1 cellular context compared by ENCODE assay signal in genomic region chr6:167789358-167789757, GRCh38.
TF ChIP-seq lines count a peak whose summit lies in the region.

No MANE protein-coding gene starts in this region.

TF ChIP-seq in HepG2, 621 proteins besides CTCF, POLR2A, EP300 and RAD21 (continued from another document):
- TF ChIP-seq ZBTB40 (IDR thresholded peaks at IDR 0.05) (no peak), ZBTB40 (CRISPR knock-in tag; IDR thresholded peaks at IDR 0.05) (no peak), KDM1A (CRISPR knock-in tag; IDR thresholded peaks at IDR 0.05) (no peak), RARA (CRISPR knock-in tag; IDR thresholded peaks at IDR 0.05) (peak; percentile 62; the same call in 1 of the 2 replicates), NBN (conservative IDR thresholded peaks at IDR 0.05) (no peak), ATF4 (CRISPR knock-in tag; IDR thresholded peaks at IDR 0.05) (no peak), MLLT10 (CRISPR knock-in tag; IDR thresholded peaks at IDR 0.05) (no peak), MAFK (conservative IDR thresholded peaks at IDR 0.05 in 1 of 2, IDR thresholded peaks at IDR 0.05 in 1 of 2; ENCODE audit: low read length in 2 of 2) (no peak), PRDM10 (CRISPR knock-in tag; IDR thresholded peaks at IDR 0.05; ENCODE audit: low read depth) (no peak), GRHL1 (CRISPR knock-in tag; conservative IDR thresholded peaks at IDR 0.05) (no peak), ZNF879 (CRISPR knock-in tag; IDR thresholded peaks at IDR 0.05) (no peak), IKZF5 (CRISPR knock-in tag; IDR thresholded peaks at IDR 0.05) (no peak), DNMT3B (CRISPR knock-in tag; conservative IDR thresholded peaks at IDR 0.05) (no peak), MYC (CRISPR knock-in tag; IDR thresholded peaks at IDR 0.05; ENCODE audit: borderline replicate concordance) (no peak), NR2F2 (IDR thresholded peaks at IDR 0.05; ENCODE audit: borderline replicate concordance, low read depth) (0 out of 2 replicates have a peak, but pooled peaks have one; percentile 28), ZBTB7B (CRISPR knock-in tag; IDR thresholded peaks at IDR 0.05) (peak; percentile 50; the same call in 1 of the 2 replicates), TSC22D2 (CRISPR knock-in tag; IDR thresholded peaks at IDR 0.05; ENCODE audit: borderline replicate concordance) (no peak), TEAD3 (CRISPR knock-in tag; optimal IDR thresholded peaks at IDR 0.05; ENCODE audit: borderline replicate concordance) (peak; percentile 49), TBP (CRISPR knock-in tag; IDR thresholded peaks at IDR 0.05) (no peak), ZNF337 (CRISPR knock-in tag; IDR thresholded peaks at IDR 0.05; ENCODE audit: borderline replicate concordance, low read depth) (no peak), SRF (IDR thresholded peaks at IDR 0.05; ENCODE audit: low read depth, low read length) (no peak), HNF4A (CRISPR knock-in tag; IDR thresholded peaks at IDR 0.05) (0 out of 2 replicates have a peak, but pooled peaks have one; percentile 28), ATF1 (CRISPR knock-in tag; IDR thresholded peaks at IDR 0.05) (no peak), GABPA (IDR thresholded peaks at IDR 0.05; ENCODE audit: low read depth, low read length) (no peak), GABPA (CRISPR knock-in tag; IDR thresholded peaks at IDR 0.05; ENCODE audit: low read depth) (no peak), RXRB (CRISPR knock-in tag; IDR thresholded peaks at IDR 0.05; ENCODE audit: borderline replicate concordance) (peak; percentile 25; the same call in 1 of the 2 replicates), TEAD2 (CRISPR knock-in tag; IDR thresholded peaks at IDR 0.05) (no peak), SYNCRIP (IDR thresholded peaks at IDR 0.05; ENCODE audit: insufficient read depth, low read depth, low read length) (no peak)
- TF ChIP-seq, protein P1, sequence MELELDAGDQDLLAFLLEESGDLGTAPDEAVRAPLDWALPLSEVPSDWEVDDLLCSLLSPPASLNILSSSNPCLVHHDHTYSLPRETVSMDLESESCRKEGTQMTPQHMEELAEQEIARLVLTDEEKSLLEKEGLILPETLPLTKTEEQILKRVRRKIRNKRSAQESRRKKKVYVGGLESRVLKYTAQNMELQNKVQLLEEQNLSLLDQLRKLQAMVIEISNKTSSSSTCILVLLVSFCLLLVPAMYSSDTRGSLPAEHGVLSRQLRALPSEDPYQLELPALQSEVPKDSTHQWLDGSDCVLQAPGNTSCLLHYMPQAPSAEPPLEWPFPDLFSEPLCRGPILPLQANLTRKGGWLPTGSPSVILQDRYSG (CRISPR knock-in tag; IDR thresholded peaks at IDR 0.05), result no peak
TF ChIP-seq in HepG2: peak in this region for 17.
